22 cellular contexts compared by ENCODE assay signal in the genomic region with DNA sequence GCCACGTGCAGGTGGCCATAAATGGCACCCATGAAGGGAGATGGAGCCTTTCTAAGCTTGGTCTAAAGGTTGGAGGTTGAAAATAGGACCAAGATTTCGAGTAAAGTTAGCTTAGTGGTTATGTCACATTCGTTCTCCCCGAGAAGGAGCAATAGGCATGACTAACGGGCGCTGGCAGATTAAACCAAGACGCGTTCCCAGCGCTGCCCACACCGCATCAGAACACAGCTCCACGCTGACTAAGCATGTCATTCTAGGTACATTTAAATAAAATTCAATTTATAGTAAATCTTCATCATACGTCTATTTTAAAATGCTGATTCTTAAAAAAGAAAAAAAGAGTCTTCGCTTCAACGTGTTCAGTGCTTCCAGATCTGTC.
DNase-seq lines count a peak whose midpoint lies in the region; ATAC-seq and TF ChIP-seq lines count a peak whose summit lies in the region.
"Had no signal": no experiment of that assay in that cellular context is flagged by ENCODE, and none has a peak within 500 bp of the region (broad histone marks: within the 10 kb centered on the region; RNA-seq: fewer than 3 reads in every experiment).

No MANE protein-coding gene starts in this region.

- H3K9me3 Mint-ChIP-seq in neural progenitor cell: no peaks in the 10 kb centered on the region
- H3K9me3 Mint-ChIP-seq in stimulated activated effector memory CD8-positive, alpha-beta T cell treated with anti-CD3 and anti-CD28 coated beads, Interleukin-12 subunit alpha, Interleukin-12 subunit beta, amount 100 ng/mL, for 72 hours: no peaks in the 10 kb centered on the region
- H3K9me3 Mint-ChIP-seq: CD4-positive, alpha-beta T cell; HFFc6 had no signal

- H4K20me1 ChIP-seq in BLaER1 (no peaks in the 10 kb centered on the region), neural progenitor cell (ENCODE audit: low read depth) (no peaks in the 10 kb centered on the region)
- H4K20me1 ChIP-seq: BLaER1 treated with 17β-estradiol and CSF1 and Interleukin-3, amounts not matched to agents 10 nM and 100 nM had no signal

- H3K79me2 ChIP-seq in neural progenitor cell (ENCODE audit: low read depth): no peaks in the 10 kb centered on the region

- H3K4me1 ChIP-seq in BLaER1 (peaks cover 56% of the 10 kb centered on the region), esophagus muscularis mucosa (peaks cover 0 to 1% (median under 1%) of the 10 kb centered on the region in 4 donors), neural progenitor cell (no peaks in the 10 kb centered on the region)
- H3K4me1 ChIP-seq: HAP-1 had no signal

- H3F3A ChIP-seq in neural progenitor cell (ENCODE audit: low read depth): no peaks in the 10 kb centered on the region

- H3K27me3 ChIP-seq in BLaER1 (no peaks in the 10 kb centered on the region), esophagus muscularis mucosa (no peaks in the 10 kb centered on the region), neural progenitor cell (no peaks in the 10 kb centered on the region)

- 92% methylated on average over 14 of the region's 14 CpGs for WGBS in esophagus muscularis mucosa

- intact Hi-C loops in esophagus muscularis mucosa (cut with DNase I): no loop called here

- ATAC-seq in stimulated activated effector memory CD8-positive, alpha-beta T cell treated with anti-CD3 and anti-CD28 coated beads, Interleukin-12 subunit alpha, Interleukin-12 subunit beta, amount 100 ng/mL, for 72 hours: no peak
- no peak for ATAC-seq in GM19023 (IDR thresholded peaks at IDR 0.05; ENCODE audit: unreplicated experiment)
- ATAC-seq: GM12878 had no signal

- no peak overlapping the region for H3K9ac ChIP-seq in BLaER1
- no peak overlapping the region for H3K9ac ChIP-seq in neural progenitor cell
- H3K9ac ChIP-seq: BLaER1 treated with 17β-estradiol and CSF1 and Interleukin-3, amounts not matched to agents 10 nM and 100 nM had no signal

- H3K27me3 Mint-ChIP-seq in neural progenitor cell (ENCODE audit: insufficient read depth, low read depth): peaks cover 5% of the 10 kb centered on the region
- H3K27me3 Mint-ChIP-seq: B cell had no signal

- H3K4me2 ChIP-seq in BLaER1 (peak overlapping the region; percentile 37), neural progenitor cell (no peak overlapping the region)

- H3K36me3 ChIP-seq in BLaER1 (no peaks in the 10 kb centered on the region), esophagus muscularis mucosa (no peaks in the 10 kb centered on the region), neural progenitor cell (no peaks in the 10 kb centered on the region)
- H3K36me3 ChIP-seq: BLaER1 treated with 17β-estradiol and CSF1 and Interleukin-3, amounts not matched to agents 10 nM and 100 nM; HAP-1 had no signal

- TF ChIP-seq POLR2A in esophagus muscularis mucosa (IDR thresholded peaks at IDR 0.05; ENCODE audit: low read depth): no peak

- no peaks in the 10 kb centered on the region for H3K36me3 Mint-ChIP-seq in neural progenitor cell
- H3K36me3 Mint-ChIP-seq in stimulated activated effector memory CD8-positive, alpha-beta T cell treated with anti-CD3 and anti-CD28 coated beads, Interleukin-12 subunit alpha, Interleukin-12 subunit beta, amount 100 ng/mL, for 72 hours: no peaks in the 10 kb centered on the region
- H3K36me3 Mint-ChIP-seq: CD14-positive monocyte; CD8-positive, alpha-beta memory T cell had no signal

- H3K4me3 Mint-ChIP-seq in neural progenitor cell: no peak overlapping the region
- no peak overlapping the region for H3K4me3 Mint-ChIP-seq in stimulated activated effector memory CD8-positive, alpha-beta T cell treated with anti-CD3 and anti-CD28 coated beads, Interleukin-12 subunit alpha, Interleukin-12 subunit beta, amount 100 ng/mL, for 72 hours
- H3K4me3 Mint-ChIP-seq: B cell; CD4-positive, alpha-beta T cell; CD8-positive, alpha-beta memory T cell; HFFc6 had no signal

- TF ChIP-seq CTCF in esophagus muscularis mucosa (IDR thresholded peaks at IDR 0.05) (no peak), neural progenitor cell (IDR thresholded peaks at IDR 0.05) (no peak)

- TF ChIP-seq EP300 in esophagus muscularis mucosa (IDR thresholded peaks at IDR 0.05): no peak

- no peak overlapping the region for H2AFZ ChIP-seq in neural progenitor cell (replicated peaks)

- peak; percentile 53 for DNase-seq in esophagus muscularis mucosa (ENCODE audit: extremely low spot score)
- no peak for DNase-seq in neural progenitor cell (ENCODE audit: low spot score)
- peak; percentile 33 for DNase-seq in retina
- no peak for DNase-seq in OCI-M2 (lab: John Stamatoyannopoulos, UW; ENCODE audit: unreplicated experiment)
- DNase-seq in stimulated activated effector memory CD8-positive, alpha-beta T cell treated with anti-CD3 and anti-CD28 coated beads, Interleukin-12 subunit alpha, Interleukin-12 subunit beta, amount 100 ng/mL, for 72 hours (ENCODE audit: low spot score in 2 of 2): no peak
- DNase-seq in central memory CD4-positive, alpha-beta T cell: no peak
- DNase-seq: CD4-positive, alpha-beta T cell; CD8-positive, alpha-beta memory T cell; DMS 273 treated with DMSO at 0.1 percent for 48 hours; DMS79; EL; GDM1; GOT3; HFFc6 had no signal

- no peak overlapping the region for H3K27ac ChIP-seq in BLaER1
- no peak overlapping the region for H3K27ac ChIP-seq in esophagus muscularis mucosa (replicated peaks in 1 of 4)
- H3K27ac ChIP-seq in neural progenitor cell: no peak overlapping the region
- H3K27ac ChIP-seq: 22Rv1; BLaER1 treated with 17β-estradiol and CSF1 and Interleukin-3, amounts not matched to agents 10 nM and 100 nM had no signal

- H3K9me3 ChIP-seq in BLaER1 (no peaks in the 10 kb centered on the region), esophagus muscularis mucosa (no peaks in the 10 kb centered on the region), neural progenitor cell (ENCODE audit: low read depth) (no peaks in the 10 kb centered on the region)
- H3K9me3 ChIP-seq: HAP-1 had no signal

- peak overlapping the region; percentile 80 for H3K27ac Mint-ChIP-seq in neural progenitor cell
- no peak overlapping the region for H3K27ac Mint-ChIP-seq in stimulated activated effector memory CD8-positive, alpha-beta T cell treated with anti-CD3 and anti-CD28 coated beads, Interleukin-12 subunit alpha, Interleukin-12 subunit beta, amount 100 ng/mL, for 72 hours
- H3K27ac Mint-ChIP-seq: B cell; CD14-positive monocyte; CD4-positive, alpha-beta T cell; CD8-positive, alpha-beta memory T cell; HFFc6 had no signal

- no peak overlapping the region for H3K4me3 ChIP-seq in BLaER1
- H3K4me3 ChIP-seq in esophagus muscularis mucosa: no peak overlapping the region
- H3K4me3 ChIP-seq in neural progenitor cell: no peak overlapping the region
- H3K4me3 ChIP-seq: BLaER1 treated with 17β-estradiol and CSF1 and Interleukin-3, amounts not matched to agents 10 nM and 100 nM; GM12878; HAP-1 had no signal

- H3K4me1 Mint-ChIP-seq in neural progenitor cell: peaks cover 3% of the 10 kb centered on the region
- no peaks in the 10 kb centered on the region for H3K4me1 Mint-ChIP-seq in stimulated activated effector memory CD8-positive, alpha-beta T cell treated with anti-CD3 and anti-CD28 coated beads, Interleukin-12 subunit alpha, Interleukin-12 subunit beta, amount 100 ng/mL, for 72 hours
- H3K4me1 Mint-ChIP-seq: B cell; CD14-positive monocyte; CD8-positive, alpha-beta memory T cell had no signal

Comparison
In these comparisons a context has a peak if more than half of its experiments do, and no peak if none do; other contexts are left out.
1. DNase-seq: peak in esophagus muscularis mucosa (single experiment) and retina (single experiment); none in neural progenitor cell (single experiment), OCI-M2 (single experiment), stimulated activated effector memory CD8-positive, alpha-beta T cell treated with anti-CD3 and anti-CD28 coated beads, Interleukin-12 subunit alpha, Interleukin-12 subunit beta, amount 100 ng/mL, for 72 hours (0 of 2) and central memory CD4-positive, alpha-beta T cell (single experiment).